9 cellular contexts compared by ENCODE assay signal in the genomic region with DNA sequence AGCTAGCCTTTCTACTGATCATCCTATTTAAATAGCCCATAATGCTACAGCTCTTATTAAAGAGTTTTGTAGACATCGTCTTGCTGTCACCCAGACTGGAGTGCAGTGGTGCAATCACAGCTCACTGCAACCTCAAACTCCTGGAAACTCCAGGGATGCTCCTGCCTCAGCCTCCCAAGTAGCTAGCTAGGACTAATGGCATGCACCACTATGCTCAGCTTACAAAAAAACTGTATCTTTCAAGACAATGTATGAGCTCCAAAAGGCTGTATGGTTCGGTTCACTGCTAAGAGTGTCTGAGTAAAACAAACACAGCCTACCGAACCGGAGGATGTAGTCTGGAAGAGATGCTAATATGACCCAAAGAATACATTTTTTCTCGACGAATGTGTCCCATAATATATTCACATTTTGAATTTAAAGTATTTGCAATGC.
DNase-seq lines count a peak whose midpoint lies in the region; ATAC-seq and TF ChIP-seq lines count a peak whose summit lies in the region.
"Had no signal": no experiment of that assay in that cellular context is flagged by ENCODE, and none has a peak within 500 bp of the region (broad histone marks: within the 10 kb centered on the region; RNA-seq: fewer than 3 reads in every experiment).

No MANE protein-coding gene starts in this region.

- H3K4me3 Mint-ChIP-seq in nephron progenitor cell = peak overlapping the region; percentile 100

- H3K9ac ChIP-seq in OCI-LY1 (ENCODE audit: low read length) = peak overlapping the region; percentile 93

- peaks cover 67% of the 10 kb centered on the region for H3K79me2 ChIP-seq in OCI-LY1 (ENCODE audit: insufficient read depth, low read length)

- H2AFZ ChIP-seq in OCI-LY1 (ENCODE audit: low read length) = no peak overlapping the region

- H3K27me3 ChIP-seq in OCI-LY1 (ENCODE audit: insufficient read depth, low read length) = no peaks in the 10 kb centered on the region

- H3K4me3 ChIP-seq in OCI-LY1 (ENCODE audit: low read depth, low read length, poor library complexity, severe bottlenecking) (peak overlapping the region; percentile 83), coronary artery (peak overlapping the region; percentile 80)

- H3K4me2 ChIP-seq in OCI-LY1 (ENCODE audit: low read length) = peak overlapping the region; percentile 78

- TF ChIP-seq CTCF in OCI-LY1 (IDR thresholded peaks at IDR 0.05; ENCODE audit: low read length) = no peak
- no peak for TF ChIP-seq CTCF in coronary artery (IDR thresholded peaks at IDR 0.05)
- TF ChIP-seq CTCF in nephron progenitor cell (IDR thresholded peaks at IDR 0.05) = no peak

- H4K20me1 ChIP-seq in OCI-LY1 (ENCODE audit: insufficient read depth, low read length) = peaks cover 3% of the 10 kb centered on the region; the same call in 1 of the 2 replicates

- peaks cover 79% of the 10 kb centered on the region for H3K36me3 ChIP-seq in OCI-LY1 (ENCODE audit: insufficient read depth, low read length)

- H3K27ac ChIP-seq in OCI-LY1 (ENCODE audit: low read depth, low read length, poor library complexity, severe bottlenecking) (peak overlapping the region; percentile 82), coronary artery (no peak overlapping the region)

- ATAC-seq in HG03139 (IDR thresholded peaks at IDR 0.05; ENCODE audit: unreplicated experiment) (no peak), GM19455 (IDR thresholded peaks at IDR 0.05; ENCODE audit: unreplicated experiment) (no peak)

- no peak overlapping the region for H3K27ac Mint-ChIP-seq in nephron progenitor cell

- H3K4me1 ChIP-seq in OCI-LY1 (ENCODE audit: insufficient read depth, low read length, severe bottlenecking) = peaks cover 79% of the 10 kb centered on the region

- 0 out of 2 replicates have a peak, but pooled peaks cover 6% of the 10 kb centered on the region for H3F3A ChIP-seq in OCI-LY1 (ENCODE audit: insufficient read depth, low read length)

- DNase-seq in EL (peak; percentile 41), coronary artery (ENCODE audit: low spot score) (no peak), nephron progenitor cell (no peak), NCI-H748 (lab: John Stamatoyannopoulos, UW; ENCODE audit: unreplicated experiment) (no peak), HPDE6-E6E7 (ENCODE audit: extremely low spot score) (no peak)
- DNase-seq: central memory CD4-positive, alpha-beta T cell had no signal

- no peaks in the 10 kb centered on the region for H3K9me3 ChIP-seq in OCI-LY1 (ENCODE audit: low read length)

- H3K27me3 Mint-ChIP-seq in nephron progenitor cell (ENCODE audit: low read depth, poor library complexity) = no peaks in the 10 kb centered on the region

- peaks cover 57% of the 10 kb centered on the region for H3K36me3 Mint-ChIP-seq in nephron progenitor cell (ENCODE audit: low read depth)

- peaks cover 62% of the 10 kb centered on the region for H3K4me1 Mint-ChIP-seq in nephron progenitor cell

- H3K9me2 ChIP-seq in OCI-LY1 (ENCODE audit: low read depth, low read length) = no peaks in the 10 kb centered on the region

- H3K9me3 Mint-ChIP-seq in nephron progenitor cell = no peaks in the 10 kb centered on the region
